Comparison of ENCODE assay signal across 28 cellular contexts in genomic region chr1:7450772-7451171, GRCh38.
A peak's percentile ranks its signal among the peaks of the same experiment; 100 is the strongest.
DNase-seq lines count a peak whose midpoint lies in the region; ATAC-seq and TF ChIP-seq lines count a peak whose summit lies in the region.
"Had no signal": no experiment of that assay in that cellular context is flagged by ENCODE, and none has a peak within 500 bp of the region (broad histone marks: within the 10 kb centered on the region; RNA-seq: fewer than 3 reads in every experiment).

No MANE protein-coding gene starts in this region.

- H2AK5ac ChIP-seq in mesendoderm (ENCODE audit: low read length), result no peak overlapping the region

- H4K5ac ChIP-seq in mesendoderm (ENCODE audit: low read length), result no peak overlapping the region

- no peak overlapping the region for H3K4me3 Mint-ChIP-seq in endothelial cell (ENCODE audit: unreplicated experiment)
- H3K4me3 Mint-ChIP-seq: CD4-positive, alpha-beta T cell; IgD-negative memory B cell had no signal

- DNase-seq in NCI-H524 (lab: John Stamatoyannopoulos, UW) (peak; percentile 36 to 67), NCI-H524 treated with DMSO at 0.1 percent for 48 hours (lab: John Stamatoyannopoulos, UW) (no peak), NCI-H2171 (lab: John Stamatoyannopoulos, UW) (peak; percentile 85), NCI-H69 (lab: John Stamatoyannopoulos, UW) (peak; percentile 84), mesendoderm (no peak), endothelial cell (ENCODE audit: low spot score) (no peak)
- DNase-seq: AML-193; CD4-positive, alpha-beta T cell; COR-L47; DMS 273 treated with DMSO at 0.1 percent for 48 hours; DMS79; EL; GDM1; MM.1S; NCI-H2081 treated with DMSO at 0.1 percent for 48 hours; NCI-H446 treated with DMSO at 0.1 percent for 48 hours; PC-9; Right ventricle myocardium superior; T-helper 2 cell had no signal

- no peak overlapping the region for H4K8ac ChIP-seq in mesendoderm (ENCODE audit: low read depth, low read length)

- no peaks in the 10 kb centered on the region for H3K36me3 ChIP-seq in mesendoderm (ENCODE audit: control insufficient read depth, insufficient read depth, low read length)
- H3K36me3 ChIP-seq: BLaER1 treated with 17β-estradiol and CSF1 and Interleukin-3, amounts not matched to agents 10 nM and 100 nM; SJSA1 had no signal

- H3K56ac ChIP-seq in mesendoderm (ENCODE audit: low read length), result no peak overlapping the region

- peaks cover 3% of the 10 kb centered on the region for H3K27me3 Mint-ChIP-seq in endothelial cell (ENCODE audit: unreplicated experiment)
- H3K27me3 Mint-ChIP-seq: CD4-positive, alpha-beta T cell had no signal

- no peaks in the 10 kb centered on the region for H3K79me1 ChIP-seq in mesendoderm (ENCODE audit: low read length)

- no peak overlapping the region for H2BK5ac ChIP-seq in mesendoderm (ENCODE audit: low read length)

- H3K79me2 ChIP-seq in mesendoderm (ENCODE audit: control insufficient read depth, insufficient read depth, low read length), result no peaks in the 10 kb centered on the region

- no CpG with 5 or more reads among the region's 8 CpGs for WGBS in mesendoderm (ENCODE audit: extremely low coverage, insufficient coverage, low lambda C conversion rate)

- H3K4me1 Mint-ChIP-seq in endothelial cell (ENCODE audit: unreplicated experiment), result peaks cover 8% of the 10 kb centered on the region
- H3K4me1 Mint-ChIP-seq: IgD-negative memory B cell had no signal

- H3K23ac ChIP-seq in mesendoderm (ENCODE audit: low read length), result no peak overlapping the region

- no peak overlapping the region for H3K27ac Mint-ChIP-seq in endothelial cell (ENCODE audit: unreplicated experiment)
- H3K27ac Mint-ChIP-seq: CD4-positive, alpha-beta T cell; IgD-negative memory B cell had no signal

- no peak overlapping the region for H3K27ac ChIP-seq in mesendoderm (ENCODE audit: low read depth, low read length)
- H3K27ac ChIP-seq: BLaER1 treated with 17β-estradiol and CSF1 and Interleukin-3, amounts not matched to agents 10 nM and 100 nM; HL-60; KMS-11; PC-9; SJSA1 had no signal

- no peak for TF ChIP-seq CTCF in endothelial cell (IDR thresholded peaks at IDR 0.05; ENCODE audit: unreplicated experiment)

- H2BK120ac ChIP-seq in mesendoderm (ENCODE audit: low read depth, low read length), result no peak overlapping the region

- no peak overlapping the region for H3K4me2 ChIP-seq in mesendoderm (ENCODE audit: low read length)
- H3K4me2 ChIP-seq: BLaER1 treated with 17β-estradiol and CSF1 and Interleukin-3, amounts not matched to agents 10 nM and 100 nM; KMS-11; PC-9 had no signal

- H3K27me3 ChIP-seq in mesendoderm (ENCODE audit: insufficient read depth, low read length, poor library complexity), result no peaks in the 10 kb centered on the region
- H3K27me3 ChIP-seq: BLaER1 treated with 17β-estradiol and CSF1 and Interleukin-3, amounts not matched to agents 10 nM and 100 nM; SJSA1 had no signal

- H2BK15ac ChIP-seq in mesendoderm (replicated peaks; ENCODE audit: low read depth), result no peak overlapping the region

- no peak overlapping the region for H3K4ac ChIP-seq in mesendoderm (ENCODE audit: low read depth, low read length)

- no peak overlapping the region for H3K18ac ChIP-seq in mesendoderm (ENCODE audit: low read length)

- H3K9ac ChIP-seq in mesendoderm (ENCODE audit: low read length), result no peak overlapping the region
- H3K9ac ChIP-seq: BLaER1 treated with 17β-estradiol and CSF1 and Interleukin-3, amounts not matched to agents 10 nM and 100 nM; KMS-11 had no signal

- no peaks in the 10 kb centered on the region for H3K4me1 ChIP-seq in mesendoderm (ENCODE audit: control insufficient read depth, low read depth, low read length)
- H3K4me1 ChIP-seq: SJSA1 had no signal

- no peak overlapping the region for H3K4me3 ChIP-seq in mesendoderm (ENCODE audit: low read length)
- H3K4me3 ChIP-seq: BLaER1 treated with 17β-estradiol and CSF1 and Interleukin-3, amounts not matched to agents 10 nM and 100 nM; GM12878; PC-9; SJSA1 had no signal

- no peak for ATAC-seq in HG02571 (IDR thresholded peaks at IDR 0.05; ENCODE audit: unreplicated experiment)
- no peak for ATAC-seq in GM19397 (IDR thresholded peaks at IDR 0.05; ENCODE audit: unreplicated experiment)
- ATAC-seq: GM12878, HCT116 had no signal

- peaks cover 3% of the 10 kb centered on the region for H3K36me3 Mint-ChIP-seq in endothelial cell (ENCODE audit: low read depth, unreplicated experiment)
- H3K36me3 Mint-ChIP-seq: IgD-negative memory B cell had no signal

- no peaks in the 10 kb centered on the region for H3K9me3 Mint-ChIP-seq in endothelial cell (ENCODE audit: unreplicated experiment)
- H3K9me3 Mint-ChIP-seq: CD4-positive, alpha-beta T cell had no signal

Comparison
In these comparisons a context has a peak if more than half of its experiments do, and no peak if none do; other contexts are left out.
1. DNase-seq: peak in NCI-H524 (2 of 2), NCI-H2171 (single experiment) and NCI-H69 (single experiment); none in NCI-H524 treated with DMSO at 0.1 percent for 48 hours (single experiment), mesendoderm (single experiment) and endothelial cell (single experiment).